ENCODE assay signal across 12 cellular contexts in the genomic region with DNA sequence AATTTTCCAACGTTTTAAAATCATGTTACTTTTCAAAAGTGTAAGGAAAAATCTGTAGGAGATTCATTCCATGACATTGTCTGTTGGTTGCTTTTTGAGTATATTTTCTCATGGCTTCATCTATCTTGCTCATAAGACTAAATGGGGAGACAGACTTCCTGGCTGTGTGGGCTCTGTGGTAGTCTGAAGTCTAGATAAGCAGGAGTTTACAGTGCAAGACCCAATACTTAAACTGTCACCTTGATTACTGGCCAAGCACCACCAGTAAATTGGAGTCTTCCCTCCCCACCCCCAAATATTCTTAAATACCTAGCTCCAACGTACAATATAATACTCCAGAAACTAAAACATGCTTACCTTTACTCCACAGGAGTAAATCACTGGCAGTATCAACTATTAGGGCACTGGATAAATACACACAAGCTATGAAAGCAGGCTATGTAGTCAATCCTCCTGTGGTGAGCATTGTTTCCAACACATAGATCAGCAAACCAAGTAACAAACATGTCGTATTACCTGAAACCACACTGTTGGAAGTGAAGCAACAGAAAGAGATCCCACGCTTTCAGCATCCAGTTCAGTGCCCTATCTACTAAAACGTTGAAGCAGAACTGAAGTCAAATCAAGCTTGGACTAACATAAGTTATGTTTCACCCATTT. TPM values are rescaled to one million over a fixed set of nuclear protein-coding genes. Genes with fewer than 3 reads are reported as not detected.
DNase-seq lines count a peak whose midpoint lies in the region; ATAC-seq and TF ChIP-seq lines count a peak whose summit lies in the region.
"Had no signal": no experiment of that assay in that cellular context is flagged by ENCODE, and none has a peak within 500 bp of the region (broad histone marks: within the 10 kb centered on the region; RNA-seq: fewer than 3 reads in every experiment).

No MANE protein-coding gene starts in this region.

- peaks cover 100% of the 10 kb centered on the region for H3K79me2 ChIP-seq in DOHH2 (ENCODE audit: control insufficient read depth, low read length)

- H3K9me2 ChIP-seq in DOHH2 (replicated peaks; ENCODE audit: control insufficient read depth, low read length) = no peaks in the 10 kb centered on the region

- H3K27me3 Mint-ChIP-seq in activated naive CD8-positive, alpha-beta T cell treated with anti-CD3 and anti-CD28 coated beads, Interleukin-2, amount 50 U/mL, for 24 hours = no peaks in the 10 kb centered on the region
- H3K27me3 Mint-ChIP-seq in nephron progenitor cell (ENCODE audit: low read depth, poor library complexity) = no peaks in the 10 kb centered on the region

- H3K4me1 Mint-ChIP-seq in activated naive CD8-positive, alpha-beta T cell treated with anti-CD3 and anti-CD28 coated beads, Interleukin-2, amount 50 U/mL, for 24 hours = peaks cover 83% of the 10 kb centered on the region
- H3K4me1 Mint-ChIP-seq in nephron progenitor cell = peaks cover 80% of the 10 kb centered on the region

- H3K9me3 ChIP-seq in DOHH2 (ENCODE audit: control insufficient read depth, insufficient read depth, low read length) = no peaks in the 10 kb centered on the region
- H3K9me3 ChIP-seq: ovary had no signal

- H3K36me3 Mint-ChIP-seq in activated naive CD8-positive, alpha-beta T cell treated with anti-CD3 and anti-CD28 coated beads, Interleukin-2, amount 50 U/mL, for 24 hours (ENCODE audit: low read depth) = peaks cover 83% of the 10 kb centered on the region
- peaks cover 50% of the 10 kb centered on the region for H3K36me3 Mint-ChIP-seq in nephron progenitor cell (ENCODE audit: low read depth)

- H3K27ac ChIP-seq in DOHH2 (ENCODE audit: low read depth, low read length) (no peak overlapping the region), dorsolateral prefrontal cortex (no peak overlapping the region)
- H3K27ac ChIP-seq: ovary had no signal

- no peak for TF ChIP-seq POLR2A in NB4 (IDR thresholded peaks at IDR 0.05; ENCODE audit: extremely low read depth, insufficient read length)

- H3K4me2 ChIP-seq in DOHH2 (ENCODE audit: low read length) = peak overlapping the region; percentile 76

- peak overlapping the region; percentile 69 for H3K4me3 Mint-ChIP-seq in activated naive CD8-positive, alpha-beta T cell treated with anti-CD3 and anti-CD28 coated beads, Interleukin-2, amount 50 U/mL, for 24 hours
- H3K4me3 Mint-ChIP-seq in nephron progenitor cell = no peak overlapping the region

- no peak for TF ChIP-seq CTCF in DOHH2 (IDR thresholded peaks at IDR 0.05; ENCODE audit: low read depth, low read length, poor library complexity, severe bottlenecking)
- no peak for TF ChIP-seq CTCF in NB4 (IDR thresholded peaks at IDR 0.05; ENCODE audit: low read depth, low read length)
- TF ChIP-seq CTCF in nephron progenitor cell (IDR thresholded peaks at IDR 0.05) = no peak
- TF ChIP-seq CTCF in dorsolateral prefrontal cortex (IDR thresholded peaks at IDR 0.05 in 54 of 56, conservative IDR thresholded peaks at IDR 0.05 in 2 of 56; ENCODE audit: low read depth in 1 of 56, partially characterized antibody in 56 of 56) = no peak

- H3K27ac Mint-ChIP-seq in activated naive CD8-positive, alpha-beta T cell treated with anti-CD3 and anti-CD28 coated beads, Interleukin-2, amount 50 U/mL, for 24 hours = peak overlapping the region; percentile 59
- H3K27ac Mint-ChIP-seq in nephron progenitor cell = peak overlapping the region; percentile 54

- H3K4me3 ChIP-seq in DOHH2 (ENCODE audit: low read length) (peak overlapping the region; percentile 95), NB4 (ENCODE audit: low read depth, low read length) (peak overlapping the region; percentile 90), dorsolateral prefrontal cortex (no peak overlapping the region)
- H3K4me3 ChIP-seq: ovary had no signal

- H3K27me3 ChIP-seq in DOHH2 (ENCODE audit: control insufficient read depth, low read length) (no peaks in the 10 kb centered on the region), dorsolateral prefrontal cortex (no peaks in the 10 kb centered on the region)
- H3K27me3 ChIP-seq: ovary had no signal

- H3K36me3 ChIP-seq in DOHH2 (ENCODE audit: control insufficient read depth, low read length) = peaks cover 96% of the 10 kb centered on the region
- H3K36me3 ChIP-seq: ovary had no signal

- intact Hi-C loops in dorsolateral prefrontal cortex (cut with DNase I) = no loop called here

- DNase-seq in NB4 (ENCODE audit: low read depth) (no peak), nephron progenitor cell (no peak), cerebellar cortex (ENCODE audit: low spot score) (no peak), dorsolateral prefrontal cortex (no peak)
- DNase-seq in activated naive CD8-positive, alpha-beta T cell treated with anti-CD3 and anti-CD28 coated beads, Interleukin-2, amount 50 U/mL, for 24 hours = no peak
- DNase-seq: activated gamma-delta T cell treated with Interleukin-2 at 50 U/mL for 16 hours; H7; ovary; stimulated activated CD4-positive, alpha-beta T cell treated with anti-CD3 and anti-CD28 coated beads, Interleukin-1b, Interleukin-23, amount 100 ng/mL, for 48 hours; stimulated activated naive CD4-positive, alpha-beta T cell had no signal

- peaks cover 79% of the 10 kb centered on the region for H3K4me1 ChIP-seq in DOHH2 (ENCODE audit: control insufficient read depth, low read length)

- H4K20me1 ChIP-seq in DOHH2 (ENCODE audit: control insufficient read depth, insufficient read depth, low read depth, low read length) = peaks cover 67% of the 10 kb centered on the region

- ATAC-seq in activated naive CD8-positive, alpha-beta T cell treated with anti-CD3 and anti-CD28 coated beads, Interleukin-2, amount 50 U/mL, for 24 hours = no peak
- no peak for ATAC-seq in GM18867 (IDR thresholded peaks at IDR 0.05; ENCODE audit: unreplicated experiment)

- peaks cover 24% of the 10 kb centered on the region for H3F3A ChIP-seq in DOHH2 (ENCODE audit: control insufficient read depth, insufficient read depth)

- no peaks in the 10 kb centered on the region for H3K9me3 Mint-ChIP-seq in activated naive CD8-positive, alpha-beta T cell treated with anti-CD3 and anti-CD28 coated beads, Interleukin-2, amount 50 U/mL, for 24 hours
- H3K9me3 Mint-ChIP-seq in nephron progenitor cell = no peaks in the 10 kb centered on the region

RNA-seq across cellular contexts. Expression of a gene that starts 6.2 kb away (rescaled TPM):
- 100 to 1,000 TPM in 115 of 120 experiments, 10 to 100 TPM in 5; 81.5 to 203 (median 140) TPM for total RNA-seq in dorsolateral prefrontal cortex

Comparison
In these comparisons a context has a peak if more than half of its experiments do, and no peak if none do; other contexts are left out.
1. H3K4me3 ChIP-seq: peak in DOHH2 (single experiment) and NB4 (single experiment); none in dorsolateral prefrontal cortex (0 of 59).